16 cellular contexts compared by ENCODE assay signal in the genomic region with DNA sequence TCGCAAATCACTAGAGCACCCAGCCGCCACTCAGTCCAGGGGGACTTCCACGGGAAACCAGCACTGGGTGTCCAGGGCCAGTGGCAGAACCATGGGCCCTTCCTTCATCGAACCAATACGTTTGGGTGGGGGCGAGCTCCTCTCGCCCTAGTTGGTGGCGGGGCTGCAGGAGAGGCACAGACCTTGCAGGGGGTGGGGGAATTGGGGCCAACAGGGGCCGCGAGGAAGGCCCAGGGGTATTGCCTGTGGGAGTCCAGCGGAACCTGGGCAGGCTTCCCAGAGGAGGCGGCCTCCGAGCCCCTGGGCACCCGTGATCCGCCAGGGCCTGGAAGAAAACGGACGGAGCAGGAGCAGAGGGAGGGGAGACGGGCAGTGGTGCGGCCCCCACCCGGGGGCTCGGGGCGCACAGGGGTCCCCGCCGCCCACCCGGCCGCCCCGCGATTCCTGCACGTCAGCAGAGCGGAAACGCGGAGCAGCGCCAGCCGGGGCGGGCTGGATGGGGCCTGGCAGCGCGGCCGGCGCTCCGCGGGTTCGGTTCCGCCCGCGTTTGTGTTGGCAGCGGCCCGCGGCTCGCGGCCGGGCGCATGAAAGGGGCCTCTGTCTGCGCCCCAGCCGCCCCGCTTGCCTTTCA. TPM values are rescaled to one million over a fixed set of nuclear protein-coding genes. Genes with fewer than 3 reads are reported as not detected.
"Had no signal": no experiment of that assay in that cellular context is flagged by ENCODE, and none has a peak within 500 bp of the region (broad histone marks: within the 10 kb centered on the region; RNA-seq: fewer than 3 reads in every experiment).

No MANE protein-coding gene starts in this region.

RNA-seq across cellular contexts. Expression of gene TRIM74, which starts 6.5 kb away (rescaled TPM):
- total RNA-seq: epithelial cell of proximal tubule, fibroblast of lung, fibroblast of villous mesenchyme, vagina had no signal
- polyA plus RNA-seq: fibroblast of lung, keratinocyte had no signal

RNA-seq across cellular contexts. Expression of gene SPDYE8, which starts 53.8 kb away (rescaled TPM):
- total RNA-seq: activated CD4-positive, alpha-beta memory T cell treated with anti-CD3 and anti-CD28 coated beads for 36 hours; activated CD4-positive, alpha-beta T cell treated with anti-CD3 and anti-CD28 coated beads, Interleukin-2, amount 10 ng/mL, durations not matched to agents 24 days and 14 days; activated T-helper 2 cell treated with anti-CD3 and anti-CD28 coated beads, Interferon-gamma antibody, Interleukin-2, Interleukin-4, amounts not matched to agents 10 μg/mL and 5 μg/mL and 100 μg/mL, durations not matched to agents 14 hours and 24 hours and 36 hours; bronchial epithelial cell; dermis blood vessel endothelial cell; epithelial cell of proximal tubule; fibroblast of lung; fibroblast of villous mesenchyme; gastroesophageal sphincter; mucosa of gallbladder; T-helper 17 cell; tibial nerve; vagina had no signal
- polyA plus RNA-seq: fibroblast of lung, keratinocyte, lung, small intestine had no signal
